Comparison of ENCODE assay signal across 16 cellular contexts in the genomic region with DNA sequence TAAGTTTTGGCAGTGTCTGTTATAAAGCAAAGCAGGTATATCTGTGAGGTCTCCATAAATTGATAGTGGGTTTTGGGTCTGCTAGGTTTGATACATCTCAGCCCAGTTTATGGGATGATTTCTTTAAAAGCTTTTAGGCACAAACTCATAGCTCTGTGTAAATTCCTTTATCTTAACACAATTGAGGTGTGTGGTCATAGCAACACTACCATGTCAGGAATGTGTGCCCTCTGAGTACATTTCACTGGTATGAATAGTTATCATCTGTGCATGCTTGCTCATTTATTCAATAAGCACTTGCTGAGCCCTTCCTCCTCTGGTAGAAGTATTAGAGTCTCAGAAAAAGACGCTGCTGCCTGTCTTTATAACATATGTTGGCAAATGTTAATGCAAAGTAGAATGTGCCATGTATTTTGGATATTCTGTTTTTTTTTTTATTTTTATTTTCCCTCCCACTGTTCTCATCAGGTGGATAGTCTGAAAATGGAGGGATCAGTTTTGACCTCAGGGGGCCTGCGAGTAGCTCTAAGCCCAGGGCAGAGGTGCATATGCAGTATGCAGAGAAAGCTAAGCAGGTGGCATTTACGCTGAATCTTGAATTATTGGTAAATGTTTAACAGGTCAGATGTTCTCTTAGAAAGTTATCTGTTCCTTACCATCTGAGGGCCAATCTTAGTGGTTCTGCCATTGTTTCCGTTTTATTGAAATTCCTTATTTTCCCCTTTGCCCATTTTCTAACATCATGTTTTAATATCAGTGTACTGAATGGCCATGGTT.
A peak's percentile ranks its signal among the peaks of the same experiment; 100 is the strongest.
DNase-seq lines count a peak whose midpoint lies in the region; ATAC-seq and TF ChIP-seq lines count a peak whose summit lies in the region.
"Had no signal": no experiment of that assay in that cellular context is flagged by ENCODE, and none has a peak within 500 bp of the region (broad histone marks: within the 10 kb centered on the region; RNA-seq: fewer than 3 reads in every experiment).

No MANE protein-coding gene starts in this region.

- peaks cover 3% of the 10 kb centered on the region; the same call in 1 of the 2 replicates for H3K36me3 ChIP-seq in MG63
- H3K36me3 ChIP-seq in mesodermal cell (ENCODE audit: control insufficient read depth, insufficient read depth, low read length) = peaks cover 8% of the 10 kb centered on the region

- WGBS in mesodermal cell (ENCODE audit: insufficient coverage in 2 of 2), 2 experiments = 91 to 100% methylated on average over 2 of the region's 4 CpGs

- H3K4me1 ChIP-seq in mesodermal cell (ENCODE audit: control insufficient read depth, insufficient read depth, low read length, poor library complexity, severe bottlenecking) = peaks cover 19% of the 10 kb centered on the region

- H3K27ac ChIP-seq in mesodermal cell (ENCODE audit: low read depth, low read length, severe bottlenecking) = peak overlapping the region; percentile 62
- H3K27ac ChIP-seq: body of pancreas, C4-2B, HL-60 had no signal

- ATAC-seq in GM21390 (IDR thresholded peaks at IDR 0.05; ENCODE audit: unreplicated experiment) = no peak
- ATAC-seq in HG03354 (IDR thresholded peaks at IDR 0.05; ENCODE audit: poor library complexity, severe bottlenecking, unreplicated experiment) = no peak
- ATAC-seq: activated CD4-positive, CD25-positive, alpha-beta regulatory T cell treated with anti-CD3 and anti-CD28 coated beads, Interleukin-2, amount 50 U/mL, for 24 hours; body of pancreas had no signal

- H3K27me3 ChIP-seq in MG63 = no peaks in the 10 kb centered on the region
- H3K27me3 ChIP-seq: body of pancreas had no signal

- H3K9me3 ChIP-seq in MG63 (no peaks in the 10 kb centered on the region), mesodermal cell (ENCODE audit: control insufficient read depth, low read length) (no peaks in the 10 kb centered on the region)
- H3K9me3 ChIP-seq: body of pancreas had no signal

- DNase-seq in AG09319 (ENCODE audit: extremely low read depth, low read depth) = peak; percentile 19
- DNase-seq in MG63 = peak; percentile 8
- peak; percentile 79 for DNase-seq in choroid plexus epithelial cell (ENCODE audit: low read depth)
- DNase-seq in SW480 (ENCODE audit: low spot score) = no peak
- no peak for DNase-seq in NCI-H1417 treated with DMSO at 0.1 percent for 48 hours (lab: John Stamatoyannopoulos, UW)
- DNase-seq: activated T-cell treated with anti-CD3 and anti-CD28 coated beads, Interleukin-2, amount 50 U/mL, for 24 hours; body of pancreas; NCI-H1048; NCI-H69; nephron progenitor cell had no signal

- H3K4me3 ChIP-seq in MG63 (no peak overlapping the region), choroid plexus epithelial cell (ENCODE audit: low read depth, low read length) (no peak overlapping the region), mesodermal cell (ENCODE audit: extremely low read depth, insufficient read depth, low read length, poor library complexity, severe bottlenecking) (no peak overlapping the region)
- H3K4me3 ChIP-seq: body of pancreas had no signal

- no peak for TF ChIP-seq CTCF in AG09319 (IDR thresholded peaks at IDR 0.05; ENCODE audit: low read depth, low read length)
- no peak for TF ChIP-seq CTCF in choroid plexus epithelial cell (conservative IDR thresholded peaks at IDR 0.05; ENCODE audit: low read depth, low read length)

Comparison
In these comparisons a context has a peak if more than half of its experiments do, and no peak if none do; other contexts are left out.
1. DNase-seq: peak in AG09319 (single experiment), MG63 (single experiment) and choroid plexus epithelial cell (single experiment); none in SW480 (single experiment) and NCI-H1417 treated with DMSO at 0.1 percent for 48 hours (single experiment).